ENCODE assay signal across 1 cellular context in the genomic region with DNA sequence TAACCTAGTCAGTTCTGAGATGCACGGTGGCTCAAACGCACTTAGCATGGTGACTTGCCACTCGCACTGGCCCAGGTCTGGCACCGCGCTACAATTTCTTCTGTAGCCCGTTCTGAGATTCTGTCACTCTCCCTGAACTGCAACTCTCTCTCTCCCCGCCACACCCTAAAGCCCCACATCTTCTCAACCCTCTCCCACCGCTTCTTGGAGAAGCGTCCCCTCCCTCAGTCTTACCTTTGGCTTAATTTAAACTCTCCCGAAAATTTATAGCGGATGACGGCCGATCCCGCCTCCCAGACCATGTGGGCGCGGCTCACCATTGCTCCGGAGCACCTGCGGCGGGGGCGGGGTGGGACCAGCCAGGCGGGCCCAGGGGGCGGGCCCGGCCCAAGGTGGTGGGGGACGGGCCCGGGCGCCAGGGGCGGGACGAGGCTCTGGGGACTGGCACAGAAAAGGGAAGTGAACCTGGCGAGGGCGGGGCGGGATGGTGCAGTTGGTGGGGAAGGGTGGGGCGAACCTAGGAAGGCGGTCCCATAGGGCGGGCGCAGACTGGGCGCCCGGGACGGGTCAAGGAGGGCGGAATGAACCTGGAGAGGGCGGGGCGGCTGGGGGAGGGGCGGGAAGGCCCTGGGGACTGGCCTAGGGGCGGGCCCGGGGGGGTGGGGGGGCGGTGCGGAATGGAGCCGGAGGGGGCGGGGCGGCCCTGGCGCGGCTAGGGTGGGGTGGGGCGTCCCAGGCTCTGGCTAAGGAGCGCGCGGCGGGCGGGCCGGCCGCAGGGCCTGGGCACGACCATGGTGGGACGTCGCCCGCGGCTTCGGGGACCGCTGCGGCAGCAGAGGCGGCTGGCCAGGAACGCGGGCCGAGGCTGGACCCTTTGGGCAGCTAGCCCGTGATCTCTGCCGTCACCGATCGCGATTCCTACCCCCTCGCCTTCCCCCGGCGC.
TF ChIP-seq lines count a peak whose summit lies in the region.

A gene (plus strand): TSS at position 730 of the 943 bp plus-strand sequence. CDS start 305 bp downstream, outside the sequence.

TF ChIP-seq in endothelial cell of umbilical vein, 7 proteins besides CTCF, POLR2A, EP300 and RAD21:
- TF ChIP-seq, protein P1, sequence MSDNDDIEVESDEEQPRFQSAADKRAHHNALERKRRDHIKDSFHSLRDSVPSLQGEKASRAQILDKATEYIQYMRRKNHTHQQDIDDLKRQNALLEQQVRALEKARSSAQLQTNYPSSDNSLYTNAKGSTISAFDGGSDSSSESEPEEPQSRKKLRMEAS (IDR thresholded peaks at IDR 0.05; ENCODE audit: insufficient read depth, insufficient read length), result no peak
- TF ChIP-seq EZH2 (IDR thresholded peaks at IDR 0.05; ENCODE audit: borderline replicate concordance, low read depth, low read length, severe bottlenecking) (no peak), FOS (IDR thresholded peaks at IDR 0.05; ENCODE audit: borderline replicate concordance, insufficient read depth, low read length) (no peak), GATA2 (IDR thresholded peaks at IDR 0.05; ENCODE audit: insufficient read depth, insufficient read length, low read depth, low read length) (no peak), JUN (IDR thresholded peaks at IDR 0.05; ENCODE audit: borderline replicate concordance, insufficient read depth, insufficient read length, low read depth) (no peak), MYC (IDR thresholded peaks at IDR 0.05; ENCODE audit: low read depth, low read length) (no peak), POLR2AphosphoS5 (IDR thresholded peaks at IDR 0.05; ENCODE audit: insufficient read depth, low read depth, low read length) (no peak)
TF ChIP-seq in endothelial cell of umbilical vein: peak in this region for 0.
